ENCODE assay signal across 8 cellular contexts in the genomic region with DNA sequence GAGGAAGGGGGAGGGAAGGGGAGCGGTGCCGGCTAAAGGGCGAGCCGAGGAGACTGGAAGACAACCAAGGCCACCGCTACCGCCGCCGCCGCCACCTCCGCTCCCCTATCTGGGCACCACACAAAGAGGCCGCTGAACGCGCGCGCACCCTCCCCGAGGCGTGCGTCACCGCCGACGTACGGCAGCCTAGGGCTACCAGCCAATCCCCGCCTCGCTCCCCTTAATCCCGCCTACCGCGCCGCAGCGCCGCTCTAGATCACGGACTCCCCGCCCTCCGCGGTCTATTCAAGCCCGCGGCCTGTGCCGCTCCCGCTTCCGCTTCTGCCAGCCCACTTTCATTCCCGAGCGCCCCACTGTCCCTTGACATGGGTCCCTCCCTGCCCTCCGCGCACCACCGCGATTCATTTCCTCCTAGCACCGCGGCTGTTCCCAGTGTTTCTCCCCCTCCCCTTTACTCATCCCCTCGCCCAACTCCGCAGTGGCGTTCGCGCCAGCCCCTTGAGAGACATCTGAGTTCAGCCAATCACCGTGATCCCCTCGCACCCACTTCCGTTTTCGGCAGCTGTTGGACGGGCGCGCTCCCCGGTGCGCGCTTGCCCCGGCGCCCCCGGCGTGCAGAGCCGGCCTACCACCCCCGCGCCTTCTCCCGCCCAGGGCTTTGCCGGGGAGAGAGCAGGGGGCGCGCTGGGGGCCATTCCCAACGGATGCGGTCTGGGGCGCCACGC. TPM values are rescaled to one million over a fixed set of nuclear protein-coding genes. Genes with fewer than 3 reads are reported as not detected.
DNase-seq lines count a peak whose midpoint lies in the region; TF ChIP-seq lines count a peak whose summit lies in the region.

Gene HNRNPA0, minus strand, starts transcription at position 128 of the 725 bp plus-strand sequence. CDS start 297 bp downstream, outside the sequence.

- TF ChIP-seq CTCF in HFFc6 (IDR thresholded peaks at IDR 0.05) (no peak; the same call in 1 of the 2 replicates), NB4 (IDR thresholded peaks at IDR 0.05; ENCODE audit: low read depth, low read length) (no peak)

- H3K27ac Mint-ChIP-seq in HFFc6: peak within 1 kb of the TSS; percentile 100
- peak within 1 kb of the TSS; percentile 100 for H3K27ac Mint-ChIP-seq in activated naive CD4-positive, alpha-beta T cell treated with anti-CD3 and anti-CD28 coated beads, Interleukin-2, amount 10 ng/mL, durations not matched to agents 7 days and 5 days

- peak; percentile 84 for TF ChIP-seq POLR2A in NB4 (IDR thresholded peaks at IDR 0.05; ENCODE audit: extremely low read depth, insufficient read length)

- CTCF ChIA-PET in activated naive CD4-positive, alpha-beta T cell treated with anti-CD3 and anti-CD28 coated beads, Interleukin-2, amount 10 ng/mL, durations not matched to agents 7 days and 5 days (lab: Charles Lee): interaction anchor here (0.9 to 3.0 kb wide), 5 partner anchors 12 to 282 kb away, joined by 3 to 18 read pairs (median 6); partner anchors contain the start of gene KLHL3

- peaks cover 29% of the 10 kb centered on the region; the same call in 1 of the 2 replicates for H3K4me1 Mint-ChIP-seq in HFFc6 (ENCODE audit: low read depth)
- H3K4me1 Mint-ChIP-seq in activated naive CD4-positive, alpha-beta T cell treated with anti-CD3 and anti-CD28 coated beads, Interleukin-2, amount 10 ng/mL, durations not matched to agents 7 days and 5 days: peaks cover 31% of the 10 kb centered on the region

- H3K4me3 Mint-ChIP-seq in HFFc6: peak within 1 kb of the TSS; percentile 99
- peak within 1 kb of the TSS; percentile 96 for H3K4me3 Mint-ChIP-seq in activated naive CD4-positive, alpha-beta T cell treated with anti-CD3 and anti-CD28 coated beads, Interleukin-2, amount 10 ng/mL, durations not matched to agents 7 days and 5 days

- H3K9me3 Mint-ChIP-seq in HFFc6: no peaks in the 10 kb centered on the region
- H3K9me3 Mint-ChIP-seq in activated naive CD4-positive, alpha-beta T cell treated with anti-CD3 and anti-CD28 coated beads, Interleukin-2, amount 10 ng/mL, durations not matched to agents 7 days and 5 days: no peaks in the 10 kb centered on the region

- peaks cover 35% of the 10 kb centered on the region for H3K36me3 Mint-ChIP-seq in HFFc6 (ENCODE audit: low read depth)
- peaks cover 40% of the 10 kb centered on the region for H3K36me3 Mint-ChIP-seq in activated naive CD4-positive, alpha-beta T cell treated with anti-CD3 and anti-CD28 coated beads, Interleukin-2, amount 10 ng/mL, durations not matched to agents 7 days and 5 days

- DNase-seq in GM04504 (ENCODE audit: low read depth): peak; percentile 90
- peak; percentile 93 for DNase-seq in HFFc6
- peak; percentile 98 for DNase-seq in NB4 (ENCODE audit: low read depth)
- DNase-seq in SK-N-MC (ENCODE audit: low read depth, low spot score): peak; percentile 94
- DNase-seq in activated naive CD4-positive, alpha-beta T cell treated with anti-CD3 and anti-CD28 coated beads, Interleukin-2, amount 10 ng/mL, durations not matched to agents 7 days and 5 days: peak; percentile 97
- DNase-seq in globus pallidus (ENCODE audit: low spot score): peak; percentile 98
- peak; percentile 96 for DNase-seq in occipital lobe (lab: John Stamatoyannopoulos, UW)

- no peaks in the 10 kb centered on the region for H3K9me3 ChIP-seq in SK-N-MC (ENCODE audit: low read depth, low read length)

- H3K27ac ChIP-seq in SK-N-MC (peak within 1 kb of the TSS; percentile 99), temporal lobe (ENCODE audit: low read depth, low read length) (peak within 1 kb of the TSS; percentile 94)

- H3K27me3 Mint-ChIP-seq in HFFc6 (ENCODE audit: insufficient read depth): peaks cover 7% of the 10 kb centered on the region
- H3K27me3 Mint-ChIP-seq in activated naive CD4-positive, alpha-beta T cell treated with anti-CD3 and anti-CD28 coated beads, Interleukin-2, amount 10 ng/mL, durations not matched to agents 7 days and 5 days: peaks cover 14% of the 10 kb centered on the region

- H3K4me3 ChIP-seq in NB4 (ENCODE audit: low read depth, low read length) (peak within 1 kb of the TSS; percentile 98), SK-N-MC (peak within 1 kb of the TSS; percentile 84)

- peak within 1 kb of the TSS; percentile 99 for H3K9ac ChIP-seq in SK-N-MC (ENCODE audit: insufficient read length)

- H3K36me3 ChIP-seq in SK-N-MC (ENCODE audit: insufficient read depth, low read length): peaks cover 26% of the 10 kb centered on the region

RNA-seq across cellular contexts. Expression of gene HNRNPA0, which starts in this region (rescaled TPM):
- 10 to 100 TPM; 20.3 to 23.0 (median 22.0) TPM for total RNA-seq in HFFc6 (2021; fragmentation: NEBNext Ultra II Directional; extraction: Animal tissue kit (Norgen Biotek cat#: 25700))
- total RNA-seq in occipital lobe (53.7 TPM), temporal lobe (40.1 TPM)

Comparison
In these comparisons a context has a peak if more than half of its experiments do, and no peak if none do; other contexts are left out.
1. Peak in every context shown above with its lines: DNase-seq, H3K4me3 ChIP-seq and H3K27ac ChIP-seq.